In the genomic region with DNA sequence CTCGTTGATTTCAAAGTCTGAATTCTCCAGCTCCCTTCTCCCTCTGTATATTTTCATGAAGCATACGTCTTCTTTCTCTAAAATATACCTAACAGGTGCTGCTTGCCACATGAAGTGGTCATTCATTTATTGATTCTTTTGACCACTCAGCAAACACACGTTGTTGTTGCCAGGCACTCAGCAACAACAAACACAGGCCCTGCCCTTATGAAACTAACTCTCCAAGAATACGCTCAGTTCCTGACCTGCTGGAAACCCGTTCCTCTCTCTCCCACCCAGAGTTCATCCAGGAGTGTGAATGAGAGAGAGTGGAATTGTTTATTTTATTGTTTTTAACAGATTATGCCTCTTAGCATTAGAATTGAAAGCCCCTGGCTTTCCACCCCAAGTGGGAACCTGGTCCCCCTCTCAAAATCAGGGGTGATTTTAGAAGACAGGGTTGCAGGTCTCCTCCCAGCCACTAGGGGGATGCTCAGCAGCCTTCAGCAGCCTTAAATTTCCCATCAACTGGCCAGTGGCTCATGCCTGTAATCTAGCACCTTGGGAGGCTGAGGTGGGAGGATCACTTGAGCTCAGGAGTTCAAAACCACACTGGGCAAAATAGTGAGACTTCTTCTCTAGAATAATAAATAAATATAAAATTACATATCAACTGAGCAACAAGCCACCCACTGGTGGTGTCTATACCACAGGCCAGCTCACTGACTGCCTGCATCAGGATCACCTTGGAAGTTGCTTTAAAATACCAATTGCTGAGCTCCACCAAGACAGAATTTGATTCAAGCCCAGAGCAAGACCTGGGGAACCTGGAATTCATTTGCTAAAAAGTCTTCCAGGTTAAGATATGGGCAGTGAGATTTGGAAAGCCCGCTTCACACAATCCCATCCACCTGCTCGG, we compare ENCODE assay signal across 8 cellular contexts.
A peak's percentile ranks its signal among the peaks of the same experiment; 100 is the strongest.
DNase-seq lines count a peak whose midpoint lies in the region; FAIRE-seq and TF ChIP-seq lines count a peak whose summit lies in the region.

No MANE protein-coding gene starts in this region.

- H3K4me3 ChIP-seq in OCI-LY3 (ENCODE audit: low read length) (no peak overlapping the region), esophagus squamous epithelium (no peak overlapping the region), tibial artery (no peak overlapping the region)

- H3K27ac Mint-ChIP-seq in activated T-helper 1 cell treated with anti-CD3 and anti-CD28 coated beads, Interleukin-12 subunit alpha, Interleukin-12 subunit beta, Interleukin-2, Interleukin-4 antibody, amounts not matched to agents 30 ng/mL and 10 ng/mL and 1 ng/mL, durations not matched to agents 14 hours and 24 hours and 36 hours: no peak overlapping the region

- no peak overlapping the region for H3K4me2 ChIP-seq in OCI-LY3 (ENCODE audit: low read length)

- no peaks in the 10 kb centered on the region for H3K36me3 ChIP-seq in OCI-LY3 (replicated peaks; ENCODE audit: low read depth, low read length)
- H3K36me3 ChIP-seq in esophagus squamous epithelium: no peaks in the 10 kb centered on the region
- H3K36me3 ChIP-seq in tibial artery: no peaks in the 10 kb centered on the region

- WGBS in esophagus squamous epithelium, 2 donors: 46 to 54% methylated on average over 7 of the region's 7 CpGs

- H4K20me1 ChIP-seq in OCI-LY3 (ENCODE audit: insufficient read depth, low read length): no peaks in the 10 kb centered on the region

- H3K9me3 Mint-ChIP-seq in activated T-helper 1 cell treated with anti-CD3 and anti-CD28 coated beads, Interleukin-12 subunit alpha, Interleukin-12 subunit beta, Interleukin-2, Interleukin-4 antibody, amounts not matched to agents 30 ng/mL and 10 ng/mL and 1 ng/mL, durations not matched to agents 14 hours and 24 hours and 36 hours: no peaks in the 10 kb centered on the region

- intact Hi-C loops in esophagus squamous epithelium (cut with DNase I): no loop called here
- intact Hi-C loops in tibial artery (cut with DNase I; ENCODE audit: low total_unique reads): no loop called here
- intact Hi-C loops in activated T-helper 1 cell treated with anti-CD3 and anti-CD28 coated beads, Interleukin-12 subunit alpha, Interleukin-12 subunit beta, Interleukin-2, Interleukin-4 antibody, amounts not matched to agents 30 ng/mL and 10 ng/mL and 1 ng/mL, durations not matched to agents 14 hours and 24 hours and 36 hours (cut with micrococcal nuclease): loop anchor here (10.0 kb wide), 1 partner anchor 275 kb away; no protein-coding TSS in a partner anchor

- no peaks in the 10 kb centered on the region for H3K9me3 ChIP-seq in OCI-LY3 (ENCODE audit: insufficient read depth, low read length)
- no peaks in the 10 kb centered on the region for H3K9me3 ChIP-seq in esophagus squamous epithelium
- H3K9me3 ChIP-seq in tibial artery: no peaks in the 10 kb centered on the region

- H2AFZ ChIP-seq in OCI-LY3 (ENCODE audit: low read depth, low read length): no peak overlapping the region

- peaks cover 3% of the 10 kb centered on the region for H3K27me3 Mint-ChIP-seq in activated T-helper 1 cell treated with anti-CD3 and anti-CD28 coated beads, Interleukin-12 subunit alpha, Interleukin-12 subunit beta, Interleukin-2, Interleukin-4 antibody, amounts not matched to agents 30 ng/mL and 10 ng/mL and 1 ng/mL, durations not matched to agents 14 hours and 24 hours and 36 hours (ENCODE audit: insufficient read depth)

- no peaks in the 10 kb centered on the region for H3K79me2 ChIP-seq in OCI-LY3 (ENCODE audit: low read length)

- peak; percentile 12 for FAIRE-seq in GM18507 (lab: Jason Lieb, UNC)

- H3K4me1 Mint-ChIP-seq in activated T-helper 1 cell treated with anti-CD3 and anti-CD28 coated beads, Interleukin-12 subunit alpha, Interleukin-12 subunit beta, Interleukin-2, Interleukin-4 antibody, amounts not matched to agents 30 ng/mL and 10 ng/mL and 1 ng/mL, durations not matched to agents 14 hours and 24 hours and 36 hours (ENCODE audit: low read depth): no peaks in the 10 kb centered on the region

- DNase-seq in GM18507 (ENCODE audit: extremely low spot score, insufficient read length, low read depth) (no peak), esophagus squamous epithelium (lab: John Stamatoyannopoulos, UW) (no peak), tibial artery (no peak), COR-L47 (lab: John Stamatoyannopoulos, UW) (no peak), DMS114 treated with DMSO at 0.1 percent for 48 hours (lab: John Stamatoyannopoulos, UW; ENCODE audit: unreplicated experiment) (no peak)
- no peak for DNase-seq in activated T-helper 1 cell treated with anti-CD3 and anti-CD28 coated beads, Interleukin-12 subunit alpha, Interleukin-12 subunit beta, Interleukin-2, Interleukin-4 antibody, amounts not matched to agents 30 ng/mL and 10 ng/mL and 1 ng/mL, durations not matched to agents 14 hours and 24 hours and 36 hours (ENCODE audit: low spot score)

- H3K9ac ChIP-seq in OCI-LY3 (ENCODE audit: low read length): no peak overlapping the region

- H3K27ac ChIP-seq in C4-2B: peak overlapping the region; percentile 76
- no peak overlapping the region for H3K27ac ChIP-seq in OCI-LY3 (ENCODE audit: low read length)
- no peak overlapping the region for H3K27ac ChIP-seq in esophagus squamous epithelium
- H3K27ac ChIP-seq in tibial artery: no peak overlapping the region

- TF ChIP-seq CTCF in C4-2B (conservative IDR thresholded peaks at IDR 0.05) (peak; percentile 80), OCI-LY3 (IDR thresholded peaks at IDR 0.05; ENCODE audit: low read depth, low read length) (peak; percentile 47), esophagus squamous epithelium (IDR thresholded peaks at IDR 0.05) (peak; percentile 38 to 67 (median 64)), tibial artery (IDR thresholded peaks at IDR 0.05) (peak; percentile 43 to 59)

- H3K4me3 Mint-ChIP-seq in activated T-helper 1 cell treated with anti-CD3 and anti-CD28 coated beads, Interleukin-12 subunit alpha, Interleukin-12 subunit beta, Interleukin-2, Interleukin-4 antibody, amounts not matched to agents 30 ng/mL and 10 ng/mL and 1 ng/mL, durations not matched to agents 14 hours and 24 hours and 36 hours: no peak overlapping the region

- no peak for TF ChIP-seq POLR2A in esophagus squamous epithelium (IDR thresholded peaks at IDR 0.05)

- no peaks in the 10 kb centered on the region for H3K4me1 ChIP-seq in OCI-LY3 (ENCODE audit: low read length)
- H3K4me1 ChIP-seq in esophagus squamous epithelium: no peaks in the 10 kb centered on the region
- H3K4me1 ChIP-seq in tibial artery: no peaks in the 10 kb centered on the region

- no peaks in the 10 kb centered on the region for H3K27me3 ChIP-seq in OCI-LY3 (ENCODE audit: low read depth, low read length)
- peaks cover 0 to 75% (median 0%) of the 10 kb centered on the region in 4 donors for H3K27me3 ChIP-seq in esophagus squamous epithelium
- H3K27me3 ChIP-seq in tibial artery: peaks cover 0 to 74% of the 10 kb centered on the region in 2 donors

- H3K36me3 Mint-ChIP-seq in activated T-helper 1 cell treated with anti-CD3 and anti-CD28 coated beads, Interleukin-12 subunit alpha, Interleukin-12 subunit beta, Interleukin-2, Interleukin-4 antibody, amounts not matched to agents 30 ng/mL and 10 ng/mL and 1 ng/mL, durations not matched to agents 14 hours and 24 hours and 36 hours (ENCODE audit: low read depth): no peaks in the 10 kb centered on the region
